1 cellular context compared by ENCODE assay signal in the genomic region with DNA sequence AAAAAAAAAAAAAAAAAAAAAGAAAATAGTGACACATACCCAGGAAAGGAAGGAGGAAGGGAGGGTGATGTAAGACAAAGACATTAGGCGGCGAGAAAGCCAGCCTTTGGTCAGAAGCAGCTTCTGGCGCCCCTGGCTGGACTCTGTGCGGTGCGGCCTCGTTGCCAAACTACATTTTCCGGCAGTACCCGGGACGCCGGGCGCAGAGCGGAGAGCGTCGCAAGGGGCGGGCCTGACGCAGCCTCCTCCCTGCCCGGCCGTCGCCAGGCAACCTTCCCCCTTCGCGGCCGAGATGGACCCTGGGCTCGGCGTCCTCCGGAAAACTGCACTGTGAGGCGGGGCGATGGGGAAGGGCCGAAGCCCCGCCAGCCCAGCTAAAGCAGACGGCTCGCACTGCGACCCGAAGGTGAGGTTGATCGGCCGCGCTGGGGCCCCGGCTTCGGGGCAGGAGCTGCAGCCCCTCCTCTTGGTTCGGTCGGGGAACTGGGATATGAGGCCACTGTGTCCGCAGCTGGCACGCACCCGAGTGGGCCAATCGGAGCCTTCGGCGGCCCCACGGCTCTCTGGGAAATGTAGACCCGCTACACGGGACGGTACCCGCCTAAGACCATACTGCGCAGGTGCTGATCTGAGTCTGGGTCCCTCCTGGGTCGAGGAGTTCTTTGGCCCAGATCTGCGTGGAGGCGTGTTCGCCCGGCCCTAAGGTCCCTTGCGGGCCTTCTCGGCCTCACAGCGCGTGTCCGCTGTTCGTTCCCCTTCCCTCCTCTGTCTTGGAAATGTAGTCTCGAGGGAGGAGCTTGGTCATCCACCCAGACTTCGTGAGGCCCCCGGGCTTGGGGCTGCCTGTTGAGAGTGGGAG.
TF ChIP-seq lines count a peak whose summit lies in the region.

No MANE protein-coding gene starts in this region.

TF ChIP-seq in K562, 482 proteins besides CTCF, POLR2A, EP300 and RAD21 (continued from another document and continues in another):
- TF ChIP-seq, protein P1, sequence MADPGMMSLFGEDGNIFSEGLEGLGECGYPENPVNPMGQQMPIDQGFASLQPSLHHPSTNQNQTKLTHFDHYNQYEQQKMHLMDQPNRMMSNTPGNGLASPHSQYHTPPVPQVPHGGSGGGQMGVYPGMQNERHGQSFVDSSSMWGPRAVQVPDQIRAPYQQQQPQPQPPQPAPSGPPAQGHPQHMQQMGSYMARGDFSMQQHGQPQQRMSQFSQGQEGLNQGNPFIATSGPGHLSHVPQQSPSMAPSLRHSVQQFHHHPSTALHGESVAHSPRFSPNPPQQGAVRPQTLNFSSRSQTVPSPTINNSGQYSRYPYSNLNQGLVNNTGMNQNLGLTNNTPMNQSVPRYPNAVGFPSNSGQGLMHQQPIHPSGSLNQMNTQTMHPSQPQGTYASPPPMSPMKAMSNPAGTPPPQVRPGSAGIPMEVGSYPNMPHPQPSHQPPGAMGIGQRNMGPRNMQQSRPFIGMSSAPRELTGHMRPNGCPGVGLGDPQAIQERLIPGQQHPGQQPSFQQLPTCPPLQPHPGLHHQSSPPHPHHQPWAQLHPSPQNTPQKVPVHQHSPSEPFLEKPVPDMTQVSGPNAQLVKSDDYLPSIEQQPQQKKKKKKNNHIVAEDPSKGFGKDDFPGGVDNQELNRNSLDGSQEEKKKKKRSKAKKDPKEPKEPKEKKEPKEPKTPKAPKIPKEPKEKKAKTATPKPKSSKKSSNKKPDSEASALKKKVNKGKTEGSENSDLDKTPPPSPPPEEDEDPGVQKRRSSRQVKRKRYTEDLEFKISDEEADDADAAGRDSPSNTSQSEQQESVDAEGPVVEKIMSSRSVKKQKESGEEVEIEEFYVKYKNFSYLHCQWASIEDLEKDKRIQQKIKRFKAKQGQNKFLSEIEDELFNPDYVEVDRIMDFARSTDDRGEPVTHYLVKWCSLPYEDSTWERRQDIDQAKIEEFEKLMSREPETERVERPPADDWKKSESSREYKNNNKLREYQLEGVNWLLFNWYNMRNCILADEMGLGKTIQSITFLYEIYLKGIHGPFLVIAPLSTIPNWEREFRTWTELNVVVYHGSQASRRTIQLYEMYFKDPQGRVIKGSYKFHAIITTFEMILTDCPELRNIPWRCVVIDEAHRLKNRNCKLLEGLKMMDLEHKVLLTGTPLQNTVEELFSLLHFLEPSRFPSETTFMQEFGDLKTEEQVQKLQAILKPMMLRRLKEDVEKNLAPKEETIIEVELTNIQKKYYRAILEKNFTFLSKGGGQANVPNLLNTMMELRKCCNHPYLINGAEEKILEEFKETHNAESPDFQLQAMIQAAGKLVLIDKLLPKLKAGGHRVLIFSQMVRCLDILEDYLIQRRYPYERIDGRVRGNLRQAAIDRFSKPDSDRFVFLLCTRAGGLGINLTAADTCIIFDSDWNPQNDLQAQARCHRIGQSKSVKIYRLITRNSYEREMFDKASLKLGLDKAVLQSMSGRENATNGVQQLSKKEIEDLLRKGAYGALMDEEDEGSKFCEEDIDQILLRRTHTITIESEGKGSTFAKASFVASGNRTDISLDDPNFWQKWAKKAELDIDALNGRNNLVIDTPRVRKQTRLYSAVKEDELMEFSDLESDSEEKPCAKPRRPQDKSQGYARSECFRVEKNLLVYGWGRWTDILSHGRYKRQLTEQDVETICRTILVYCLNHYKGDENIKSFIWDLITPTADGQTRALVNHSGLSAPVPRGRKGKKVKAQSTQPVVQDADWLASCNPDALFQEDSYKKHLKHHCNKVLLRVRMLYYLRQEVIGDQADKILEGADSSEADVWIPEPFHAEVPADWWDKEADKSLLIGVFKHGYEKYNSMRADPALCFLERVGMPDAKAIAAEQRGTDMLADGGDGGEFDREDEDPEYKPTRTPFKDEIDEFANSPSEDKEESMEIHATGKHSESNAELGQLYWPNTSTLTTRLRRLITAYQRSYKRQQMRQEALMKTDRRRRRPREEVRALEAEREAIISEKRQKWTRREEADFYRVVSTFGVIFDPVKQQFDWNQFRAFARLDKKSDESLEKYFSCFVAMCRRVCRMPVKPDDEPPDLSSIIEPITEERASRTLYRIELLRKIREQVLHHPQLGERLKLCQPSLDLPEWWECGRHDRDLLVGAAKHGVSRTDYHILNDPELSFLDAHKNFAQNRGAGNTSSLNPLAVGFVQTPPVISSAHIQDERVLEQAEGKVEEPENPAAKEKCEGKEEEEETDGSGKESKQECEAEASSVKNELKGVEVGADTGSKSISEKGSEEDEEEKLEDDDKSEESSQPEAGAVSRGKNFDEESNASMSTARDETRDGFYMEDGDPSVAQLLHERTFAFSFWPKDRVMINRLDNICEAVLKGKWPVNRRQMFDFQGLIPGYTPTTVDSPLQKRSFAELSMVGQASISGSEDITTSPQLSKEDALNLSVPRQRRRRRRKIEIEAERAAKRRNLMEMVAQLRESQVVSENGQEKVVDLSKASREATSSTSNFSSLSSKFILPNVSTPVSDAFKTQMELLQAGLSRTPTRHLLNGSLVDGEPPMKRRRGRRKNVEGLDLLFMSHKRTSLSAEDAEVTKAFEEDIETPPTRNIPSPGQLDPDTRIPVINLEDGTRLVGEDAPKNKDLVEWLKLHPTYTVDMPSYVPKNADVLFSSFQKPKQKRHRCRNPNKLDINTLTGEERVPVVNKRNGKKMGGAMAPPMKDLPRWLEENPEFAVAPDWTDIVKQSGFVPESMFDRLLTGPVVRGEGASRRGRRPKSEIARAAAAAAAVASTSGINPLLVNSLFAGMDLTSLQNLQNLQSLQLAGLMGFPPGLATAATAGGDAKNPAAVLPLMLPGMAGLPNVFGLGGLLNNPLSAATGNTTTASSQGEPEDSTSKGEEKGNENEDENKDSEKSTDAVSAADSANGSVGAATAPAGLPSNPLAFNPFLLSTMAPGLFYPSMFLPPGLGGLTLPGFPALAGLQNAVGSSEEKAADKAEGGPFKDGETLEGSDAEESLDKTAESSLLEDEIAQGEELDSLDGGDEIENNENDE (IDR thresholded peaks at IDR 0.05; ENCODE audit: low read depth, low read length): no peak
- peak; percentile 81 for TF ChIP-seq E2F8 (IDR thresholded peaks at IDR 0.05; ENCODE audit: low read depth, partially characterized antibody)
- no peak for TF ChIP-seq NCOA2 (IDR thresholded peaks at IDR 0.05; ENCODE audit: partially characterized antibody in 2 of 2)
- TF ChIP-seq STAT5A (IDR thresholded peaks at IDR 0.05; ENCODE audit: borderline replicate concordance, low read length): no peak
- TF ChIP-seq ZFX (CRISPR knock-in tag; IDR thresholded peaks at IDR 0.05): peak; percentile 88
- TF ChIP-seq TAF7 (tag; IDR thresholded peaks at IDR 0.05): peak; percentile 43; the same call in 1 of the 2 replicates
- TF ChIP-seq CREBBP (IDR thresholded peaks at IDR 0.05; ENCODE audit: low read depth, low read length): no peak
- TF ChIP-seq ARID3B (CRISPR knock-in tag; IDR thresholded peaks at IDR 0.05; ENCODE audit: borderline replicate concordance): peak; percentile 70; the same call in 1 of the 2 replicates
- no peak; the same call in 1 of the 2 replicates for TF ChIP-seq NR2C1 (IDR thresholded peaks at IDR 0.05)
- peak; percentile 41; the same call in 1 of the 2 replicates for TF ChIP-seq NR2C1 (tag; IDR thresholded peaks at IDR 0.05)
- TF ChIP-seq SNRNP70 (optimal IDR thresholded peaks at IDR 0.05; ENCODE audit: low read depth, low read length): no peak
- no peak; the same call in 1 of the 2 replicates for TF ChIP-seq NFRKB (IDR thresholded peaks at IDR 0.05; ENCODE audit: low read depth)
- no peak for TF ChIP-seq HNRNPL (IDR thresholded peaks at IDR 0.05; ENCODE audit: low read depth, low read length)
- no peak for TF ChIP-seq THRB (CRISPR knock-in tag; conservative IDR thresholded peaks at IDR 0.05)
- TF ChIP-seq ZBTB12 (CRISPR knock-in tag; IDR thresholded peaks at IDR 0.05): peak; percentile 92
- peak; percentile 79; the same call in 1 of the 2 replicates for TF ChIP-seq PHF8 (IDR thresholded peaks at IDR 0.05; ENCODE audit: borderline replicate concordance, low read length)
- peak; percentile 77 for TF ChIP-seq MBD2 (IDR thresholded peaks at IDR 0.05; ENCODE audit: borderline replicate concordance, low read depth)
- TF ChIP-seq RB1 (IDR thresholded peaks at IDR 0.05; ENCODE audit: low read depth): peak; percentile 48; the same call in 1 of the 2 replicates
- peak; percentile 61; the same call in 1 of the 2 replicates for TF ChIP-seq MXI1 (IDR thresholded peaks at IDR 0.05; ENCODE audit: low read depth, low read length)
- no peak for TF ChIP-seq NFE2L1 (tag; IDR thresholded peaks at IDR 0.05; ENCODE audit: borderline replicate concordance, low read depth)
- TF ChIP-seq CREB3L1 (IDR thresholded peaks at IDR 0.05; ENCODE audit: borderline replicate concordance, low read depth): peak; percentile 75
- peak; percentile 97 for TF ChIP-seq MTA1 (IDR thresholded peaks at IDR 0.05; ENCODE audit: borderline replicate concordance)
- TF ChIP-seq PHF21A (IDR thresholded peaks at IDR 0.05; ENCODE audit: borderline replicate concordance, low read depth): no peak
- no peak for TF ChIP-seq DMBX1 (CRISPR knock-in tag; IDR thresholded peaks at IDR 0.05; ENCODE audit: borderline replicate concordance)
- TF ChIP-seq ZNF699 (CRISPR knock-in tag; IDR thresholded peaks at IDR 0.05; ENCODE audit: insufficient replicate concordance): no peak
- TF ChIP-seq NFXL1 (CRISPR knock-in tag; IDR thresholded peaks at IDR 0.05): no peak
- TF ChIP-seq TEAD1 (CRISPR knock-in tag; IDR thresholded peaks at IDR 0.05): no peak
- peak; percentile 80 for TF ChIP-seq POLR2B (IDR thresholded peaks at IDR 0.05; ENCODE audit: low read depth, partially characterized antibody)
- TF ChIP-seq STAT6 (CRISPR knock-in tag; IDR thresholded peaks at IDR 0.05): no peak; the same call in 1 of the 2 replicates
